Comparison of ENCODE assay signal across 8 cellular contexts in genomic region chr3:134326760-134327593, GRCh38. TPM values are rescaled to one million over a fixed set of nuclear protein-coding genes. Genes with fewer than 3 reads are reported as not detected.
DNase-seq lines count a peak whose midpoint lies in the region; ATAC-seq, FAIRE-seq and TF ChIP-seq lines count a peak whose summit lies in the region.

No MANE protein-coding gene starts in this region.

- H3K36me3 ChIP-seq in HUES48 (ENCODE audit: control insufficient read depth, insufficient read depth, low read length): no peaks in the 10 kb centered on the region
- H3K36me3 ChIP-seq in tibial nerve: no peaks in the 10 kb centered on the region

- WGBS in tibial nerve, 2 donors: 26 to 40% methylated on average over 9 to 10 of the region's 10 CpGs

- intact Hi-C loops in CD4-positive, alpha-beta T cell (cut with DNase I, micrococcal nuclease): no loop called here

- peaks cover 46% of the 10 kb centered on the region for H3K4me1 ChIP-seq in HUES48 (ENCODE audit: control insufficient read depth, insufficient read depth, low read length)
- peaks cover 0 to 66% (median 46%) of the 10 kb centered on the region in 4 donors for H3K4me1 ChIP-seq in tibial nerve

- POLR2A ChIA-PET in CD4-positive, alpha-beta T cell (lab: Charles Lee): no interaction called here

- H3K9me3 ChIP-seq in HUES48 (ENCODE audit: control insufficient read depth, insufficient read depth, low read length) (no peaks in the 10 kb centered on the region), tibial nerve (no peaks in the 10 kb centered on the region)
- no peaks in the 10 kb centered on the region for H3K9me3 ChIP-seq in CD4-positive, alpha-beta T cell (ENCODE audit: control insufficient read depth, low read length)

- peak overlapping the region; percentile 38 for H3K9ac ChIP-seq in HUES48 (ENCODE audit: low read depth, low read length)

- peak in 1 of 2 donors; percentile 96 for TF ChIP-seq EP300 in tibial nerve (IDR thresholded peaks at IDR 0.05)

- H3K27me3 ChIP-seq in HUES48 (ENCODE audit: control insufficient read depth, insufficient read depth, low read length) (no peaks in the 10 kb centered on the region), tibial nerve (no peaks in the 10 kb centered on the region)
- H3K27me3 ChIP-seq in CD4-positive, alpha-beta T cell (ENCODE audit: control insufficient read depth, insufficient read depth, low read length): peaks cover 5% of the 10 kb centered on the region

- H3K36me3 Mint-ChIP-seq in CD4-positive, alpha-beta T cell (ENCODE audit: low read depth): no peaks in the 10 kb centered on the region

- CTCF ChIA-PET in CD4-positive, alpha-beta T cell (lab: Charles Lee): no interaction called here

- ATAC-seq in CD4-positive, alpha-beta T cell (ENCODE audit: poor library complexity): no peak

- TF ChIP-seq CTCF in cardiac fibroblast (IDR thresholded peaks at IDR 0.05; ENCODE audit: low read depth, low read length) (no peak), tibial nerve (IDR thresholded peaks at IDR 0.05) (no peak)
- no peak for TF ChIP-seq CTCF in CD4-positive, alpha-beta T cell (IDR thresholded peaks at IDR 0.05)

- no peak for TF ChIP-seq POLR2A in tibial nerve (IDR thresholded peaks at IDR 0.05)

- H3K27ac ChIP-seq in HUES48 (ENCODE audit: low read depth, low read length) (peak overlapping the region; percentile 83), tibial nerve (peak overlapping the region in 3 of 4 donors; percentile 50 to 81 (median 74))
- no peak overlapping the region for H3K27ac ChIP-seq in CD4-positive, alpha-beta T cell (ENCODE audit: low read depth, low read length)

- no peak for FAIRE-seq in frontal cortex (lab: Jason Lieb, UNC)

- peak; percentile 99 to 100 for DNase-seq in cardiac fibroblast (ENCODE audit: low read depth in 2 of 2)
- peak; percentile 99 for DNase-seq in kidney tubule cell (ENCODE audit: low spot score)
- peak; percentile 63 to 75 for DNase-seq in tibial nerve (ENCODE audit: low spot score in 2 of 2)
- DNase-seq in CD4-positive, alpha-beta T cell: no peak
- DNase-seq in NCI-H2227 treated with DMSO at 0.1 percent for 48 hours (lab: John Stamatoyannopoulos, UW): no peak
- no peak for DNase-seq in frontal cortex (ENCODE audit: low spot score in 2 of 2)
- no peak for DNase-seq in NCI-H2107 (lab: John Stamatoyannopoulos, UW)

- no peak overlapping the region for H3K4me3 ChIP-seq in HUES48 (ENCODE audit: low read depth, low read length)
- peak overlapping the region in 1 of 2 donors; percentile 22 for H3K4me3 ChIP-seq in cardiac fibroblast (replicated peaks in 1 of 2; ENCODE audit: low read depth in 2 of 2, low read length in 2 of 2)
- H3K4me3 ChIP-seq in tibial nerve: no peak overlapping the region

- no peak overlapping the region for H3K4me3 Mint-ChIP-seq in CD4-positive, alpha-beta T cell

- H3K27ac Mint-ChIP-seq in CD4-positive, alpha-beta T cell: no peak overlapping the region

- no peaks in the 10 kb centered on the region for H3K27me3 Mint-ChIP-seq in CD4-positive, alpha-beta T cell

- no peaks in the 10 kb centered on the region for H3K4me1 Mint-ChIP-seq in CD4-positive, alpha-beta T cell (ENCODE audit: low read depth)

- H3K9me3 Mint-ChIP-seq in CD4-positive, alpha-beta T cell: no peaks in the 10 kb centered on the region

RNA-seq across cellular contexts. Expression of gene AMOTL2, which starts 47.3 kb away (rescaled TPM):
- 100 to 1,000 TPM; 216 to 337 (median 255) TPM for total RNA-seq in tibial nerve
- not detected for total RNA-seq in CD4-positive, alpha-beta T cell
- total RNA-seq in frontal cortex: 62.0 TPM

Comparison
In these comparisons a context has a peak if more than half of its experiments do, and no peak if none do; other contexts are left out.
1. DNase-seq: peak in cardiac fibroblast (2 of 2), kidney tubule cell (single experiment) and tibial nerve (2 of 2); none in CD4-positive, alpha-beta T cell (0 of 10), NCI-H2227 treated with DMSO at 0.1 percent for 48 hours (single experiment), frontal cortex (0 of 2) and NCI-H2107 (single experiment).
2. RNA of gene AMOTL2, which starts 47.3 kb away (total RNA-seq): 216 to 337 TPM in tibial nerve and 62.0 TPM in frontal cortex (single experiment); not detected in CD4-positive, alpha-beta T cell; every median in the first group is over 10 times any median in the second.